ENCODE assay signal across 8 cellular contexts in genomic region chr11:46352063-46352841, GRCh38. TPM values are rescaled to one million over a fixed set of nuclear protein-coding genes. Genes with fewer than 3 reads are reported as not detected.
DNase-seq lines count a peak whose midpoint lies in the region; ATAC-seq and TF ChIP-seq lines count a peak whose summit lies in the region.

No MANE protein-coding gene starts in this region.

- H3K27me3 ChIP-seq in WERI-Rb-1 (ENCODE audit: insufficient read depth, low read depth, severe bottlenecking) (no peaks in the 10 kb centered on the region), kidney epithelial cell (ENCODE audit: control insufficient read depth, insufficient read depth, low read length) (no peaks in the 10 kb centered on the region)

- no peaks in the 10 kb centered on the region for H3K36me3 Mint-ChIP-seq in brain

- H3K4me3 ChIP-seq in WERI-Rb-1 (ENCODE audit: low read depth, low read length) (peak overlapping the region; percentile 31), kidney epithelial cell (ENCODE audit: low read depth, low read length) (no peak overlapping the region)

- no peak overlapping the region for H3K4me3 Mint-ChIP-seq in brain

- H3K36me3 ChIP-seq in WERI-Rb-1 (peaks cover 21% of the 10 kb centered on the region), kidney epithelial cell (ENCODE audit: control insufficient read depth, insufficient read depth, low read length) (no peaks in the 10 kb centered on the region)

- TF ChIP-seq CTCF in WERI-Rb-1 (IDR thresholded peaks at IDR 0.05; ENCODE audit: low read depth, low read length) (peak; percentile 98), brain (conservative IDR thresholded peaks at IDR 0.05) (peak; percentile 69 to 87), kidney epithelial cell (IDR thresholded peaks at IDR 0.05; ENCODE audit: insufficient read depth, low read length, poor library complexity, severe bottlenecking) (peak; percentile 96)

- H3K27me3 Mint-ChIP-seq in brain: peaks cover 3% of the 10 kb centered on the region

- peak overlapping the region in 3 of 5 experiments; percentile 42 to 85 (median 51) for H3K27ac Mint-ChIP-seq in brain

- H3K9me3 Mint-ChIP-seq in brain: no peaks in the 10 kb centered on the region

- DNase-seq in SHP77 (lab: John Stamatoyannopoulos, UW) (peak; percentile 13 to 62), SHP77 treated with DMSO at 0.1 percent for 48 hours (lab: John Stamatoyannopoulos, UW) (no peak), WERI-Rb-1 (peak; percentile 88), kidney epithelial cell (ENCODE audit: low read depth) (no peak), middle frontal gyrus (ENCODE audit: extremely low spot score, low spot score) (no peak)
- peak in 2 of 3 experiments; percentile 54 to 67 for DNase-seq in stimulated activated CD4-positive, alpha-beta T cell treated with anti-CD3 and anti-CD28 coated beads, TNF-alpha, amount 100 ng/mL, for 24 hours (ENCODE audit: low read depth in 3 of 3)

- no peaks in the 10 kb centered on the region for H3K9me3 ChIP-seq in WERI-Rb-1 (ENCODE audit: severe bottlenecking)

- peaks cover 69% of the 10 kb centered on the region for H3K4me1 Mint-ChIP-seq in brain

- H3K27ac ChIP-seq in WERI-Rb-1: peak overlapping the region; percentile 49

- ATAC-seq in GM21786 (IDR thresholded peaks at IDR 0.05; ENCODE audit: unreplicated experiment): no peak

RNA-seq across cellular contexts. Expression of gene DGKZ, which starts 5.0 kb away (rescaled TPM):
- 98.9 TPM for polyA plus RNA-seq in brain (ENCODE audit: insufficient read depth, low read depth, low replicate concordance)
- total RNA-seq in kidney epithelial cell: 69.6 and 95.7 TPM in 2 replicates

RNA-seq across cellular contexts. Expression of gene MDK, which starts 29.2 kb away (rescaled TPM):
- 391 TPM for polyA plus RNA-seq in brain (ENCODE audit: insufficient read depth, low read depth, low replicate concordance)
- total RNA-seq in kidney epithelial cell: 756 and 805 TPM in 2 replicates

RNA-seq across cellular contexts. Expression of gene CHRM4, which starts 39.3 kb away (rescaled TPM):
- polyA plus RNA-seq in brain (ENCODE audit: insufficient read depth, low read depth, low replicate concordance): 17.8 TPM
- total RNA-seq in kidney epithelial cell: 0.27 and 0.29 TPM in 2 replicates

Comparison
In these comparisons a context has a peak if more than half of its experiments do, and no peak if none do; other contexts are left out.
1. DNase-seq: peak in SHP77 (2 of 2), WERI-Rb-1 (single experiment) and stimulated activated CD4-positive, alpha-beta T cell treated with anti-CD3 and anti-CD28 coated beads, TNF-alpha, amount 100 ng/mL, for 24 hours (2 of 3); none in SHP77 treated with DMSO at 0.1 percent for 48 hours (single experiment), kidney epithelial cell (single experiment) and middle frontal gyrus (single experiment).
2. Peak in every context shown above with its lines, with median percentiles within 50 percentile points of each other: CTCF ChIP-seq.